Comparison of ENCODE assay signal across 25 cellular contexts in genomic region chr13:74730556-74731331, GRCh38.
"Had no signal": no experiment of that assay in that cellular context is flagged by ENCODE, and none has a peak within 500 bp of the region (broad histone marks: within the 10 kb centered on the region; RNA-seq: fewer than 3 reads in every experiment).

No MANE protein-coding gene starts in this region.

- H3K4me2 ChIP-seq: neural progenitor cell had no signal

- H3K9ac ChIP-seq: neural progenitor cell had no signal

- H3K9me3 ChIP-seq: breast epithelium, upper lobe of left lung had no signal

- H3K36me3 ChIP-seq: breast epithelium, neural progenitor cell, upper lobe of left lung had no signal

- H3K27me3 ChIP-seq: breast epithelium, neural progenitor cell, upper lobe of left lung had no signal

- H3K4me3 ChIP-seq: breast epithelium, lung, neural progenitor cell, upper lobe of left lung had no signal

- H3K4me1 ChIP-seq: breast epithelium, neural progenitor cell, upper lobe of left lung had no signal

- ATAC-seq: activated CD4-positive, alpha-beta T cell treated with anti-CD3 and anti-CD28 coated beads for 36 hours; activated T-helper 17 cell treated with anti-CD3 and anti-CD28 coated beads, Interleukin-2, amount 50 U/mL, for 72 hours; naive thymus-derived CD8-positive, alpha-beta T cell; T-helper 17 cell had no signal

- FAIRE-seq: endometrium, frontal cortex, islet of Langerhans had no signal

- H2AFZ ChIP-seq: neural progenitor cell had no signal

- DNase-seq: activated B cell treated with CpG ODN at 0.5 μM for 24 hours; activated CD4-positive, alpha-beta T cell treated with anti-CD3 and anti-CD28 coated beads for 36 hours; activated CD4-positive, alpha-beta T cell treated with anti-CD3 and anti-CD28 coated beads, Interleukin-2, amount 50 U/mL, for 4 hours; activated CD8-positive, alpha-beta memory T cell treated with anti-CD3 and anti-CD28 coated beads for 24 hours; activated CD8-positive, alpha-beta memory T cell treated with anti-CD3 and anti-CD28 coated beads, Interleukin-2, amount 50 U/mL, for 4 hours; activated naive CD4-positive, alpha-beta T cell treated with Interleukin-2 at 50 U/mL for 16 hours; activated naive CD8-positive, alpha-beta T cell treated with anti-CD3 and anti-CD28 coated beads for 36 hours; activated T-cell treated with anti-CD3 and anti-CD28 coated beads, Interleukin-2, amount 50 U/mL, for 24 hours; amniotic stem cell; cortex of kidney; effector CD4-positive, alpha-beta T cell; naive thymus-derived CD8-positive, alpha-beta T cell; posterior cingulate gyrus; stimulated activated CD4-positive, alpha-beta T cell treated with anti-CD3 and anti-CD28 coated beads, Interleukin-2, amount 100 ng/mL, for 48 hours; stimulated activated naive CD4-positive, alpha-beta T cell; SW 1271; T-helper 17 cell; upper lobe of left lung had no signal

- H3K27ac ChIP-seq: breast epithelium, neural progenitor cell, upper lobe of left lung had no signal
